ENCODE assay signal across 23 cellular contexts in genomic region chr5:59254055-59254687, GRCh38.
"Had no signal": no experiment of that assay in that cellular context is flagged by ENCODE, and none has a peak within 500 bp of the region (broad histone marks: within the 10 kb centered on the region; RNA-seq: fewer than 3 reads in every experiment).

No MANE protein-coding gene starts in this region.

- H3K9me3 ChIP-seq: adrenal gland, SK-N-SH had no signal

- H3K27me3 ChIP-seq: adrenal gland, SJCRH30 had no signal

- ATAC-seq: activated CD4-positive, CD25-positive, alpha-beta regulatory T cell treated with anti-CD3 and anti-CD28 coated beads, Interleukin-2, amount 50 U/mL, for 24 hours; activated CD8-positive, alpha-beta T cell treated with anti-CD3 and anti-CD28 coated beads for 36 hours; Panc1; Right ventricle myocardium inferior had no signal

- H3K36me3 ChIP-seq: adrenal gland, SJCRH30 had no signal

- DNase-seq: activated CD4-positive, alpha-beta T cell treated with anti-CD3 and anti-CD28 coated beads for 4 hours; activated CD8-positive, alpha-beta memory T cell treated with anti-CD3 and anti-CD28 coated beads, Interleukin-2, amount 50 U/mL, for 4 hours; activated CD8-positive, alpha-beta T cell treated with anti-CD3 and anti-CD28 coated beads for 36 hours; activated naive CD4-positive, alpha-beta T cell treated with anti-CD3 and anti-CD28 coated beads, Interleukin-2, amount 50 U/mL, for 16 hours; activated naive CD8-positive, alpha-beta T cell treated with anti-CD3 and anti-CD28 coated beads, Interleukin-2, amount 10 ng/mL, durations not matched to agents 7 days and 5 days; adrenal gland; anterior cingulate cortex; caudate nucleus; MM.1S; NCI-H1105; NCI-H1436; NCI-H1694 treated with DMSO at 0.1 percent for 48 hours; NCI-H2029 treated with DMSO at 0.1 percent for 48 hours; NCI-H526 treated with DMSO at 0.1 percent for 48 hours; NCI-H82; NK-92 treated with Interleukin-12 subunit alpha and Interleukin-12 subunit beta, amount 100 ng/mL, for 24 hours; OCI-M1; RPMI8226; SJCRH30; SK-N-SH had no signal

- H3K9ac ChIP-seq: SK-N-SH had no signal

- H3K4me1 ChIP-seq: adrenal gland had no signal

- H3K27ac ChIP-seq: adrenal gland, SJCRH30 had no signal

- H3K4me3 ChIP-seq: adrenal gland, SJCRH30 had no signal
